Comparison of ENCODE assay signal across 34 cellular contexts in the genomic region with DNA sequence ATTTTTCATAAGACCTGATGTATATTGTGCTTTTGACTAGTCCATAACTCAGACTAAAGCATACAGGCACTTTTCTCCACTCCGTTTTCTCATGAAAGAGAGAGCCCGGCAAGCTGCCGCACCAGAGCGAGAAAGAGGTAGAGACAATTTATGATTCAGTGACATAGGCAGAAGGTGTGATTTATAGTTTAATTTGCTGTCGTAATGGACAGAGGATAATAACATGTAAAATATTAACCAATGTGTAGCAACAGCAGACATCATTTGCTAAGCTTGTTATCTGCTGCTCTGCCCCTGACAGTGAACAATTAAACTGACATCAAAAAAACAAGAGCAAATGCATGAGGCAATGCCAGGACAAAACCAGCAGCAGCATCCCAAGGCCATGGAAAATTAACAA.
"Had no signal": no experiment of that assay in that cellular context is flagged by ENCODE, and none has a peak within 500 bp of the region (broad histone marks: within the 10 kb centered on the region; RNA-seq: fewer than 3 reads in every experiment).

No MANE protein-coding gene starts in this region.

- H3K9me3 ChIP-seq: adrenal gland, body of pancreas, breast epithelium had no signal

- DNase-seq: activated B cell treated with CpG ODN at 0.5 μM for 24 hours; activated CD4-positive, alpha-beta memory T cell treated with anti-CD3 and anti-CD28 coated beads for 36 hours; activated CD4-positive, alpha-beta T cell treated with anti-CD3 and anti-CD28 coated beads for 4 hours; activated CD4-positive, alpha-beta T cell treated with anti-CD3 and anti-CD28 coated beads, Interleukin-2, amount 10 ng/mL, durations not matched to agents 24 days and 14 days; activated CD4-positive, alpha-beta T cell treated with anti-CD3 and anti-CD28 coated beads, Interleukin-2, amount 50 U/mL, for 1 hour; activated CD4-positive, alpha-beta T cell treated with anti-CD3 and anti-CD28 coated beads, Interleukin-2, amount 50 U/mL, for 4 hours; activated CD4-positive, CD25-positive, alpha-beta regulatory T cell treated with anti-CD3 and anti-CD28 coated beads, Interleukin-2, amount 50 U/mL, for 72 hours; activated CD8-positive, alpha-beta memory T cell treated with anti-CD3 and anti-CD28 coated beads, Interleukin-2, amount 50 U/mL, for 4 hours; activated CD8-positive, alpha-beta T cell treated with anti-CD3 and anti-CD28 coated beads for 36 hours; activated effector memory CD4-positive, alpha-beta T cell treated with Interleukin-2 at 50 U/mL for 16 hours; activated gamma-delta T cell treated with Interleukin-2 at 50 U/mL for 16 hours; activated naive CD4-positive, alpha-beta T cell; activated naive CD4-positive, alpha-beta T cell treated with anti-CD3 and anti-CD28 coated beads for 36 hours; activated naive CD4-positive, alpha-beta T cell treated with anti-CD3 and anti-CD28 coated beads, Interleukin-2, amount 50 U/mL, for 16 hours; activated naive CD8-positive, alpha-beta T cell treated with anti-CD3 and anti-CD28 coated beads for 36 hours; activated T-cell treated with anti-CD3 and anti-CD28 coated beads for 4 hours; activated T-cell treated with anti-CD3 and anti-CD28 coated beads, Interleukin-2, amount 50 U/mL, for 1 hour; activated T-cell treated with anti-CD3 and anti-CD28 coated beads, Interleukin-2, amount 50 U/mL, for 4 hours; activated T-cell treated with anti-CD3 and anti-CD28 coated beads, Interleukin-2, amount 50 U/mL, for 72 hours; amniotic stem cell; aorta; body of pancreas; brain microvascular endothelial cell; central memory CD4-positive, alpha-beta T cell; T-helper 2 cell; T-helper 9 cell had no signal

- H3K27me3 ChIP-seq: body of pancreas had no signal

- FAIRE-seq: astrocyte, colon, TTC549 had no signal

- ATAC-seq: activated CD8-positive, alpha-beta T cell treated with anti-CD3 and anti-CD28 coated beads for 36 hours; activated naive CD4-positive, alpha-beta T cell treated with anti-CD3 and anti-CD28 coated beads, Interleukin-2, amount 50 U/mL, for 72 hours; activated T-cell treated with anti-CD3 and anti-CD28 coated beads, Interleukin-2, amount 50 U/mL, for 4 hours; activated T-cell treated with anti-CD3 and anti-CD28 coated beads, Interleukin-2, amount 50 U/mL, for 72 hours; activated T-helper 17 cell treated with anti-CD3 and anti-CD28 coated beads, Interleukin-2, amount 50 U/mL, for 72 hours; body of pancreas had no signal

- H3K4me1 ChIP-seq: adrenal gland, body of pancreas, breast epithelium had no signal

- H3K27ac ChIP-seq: adrenal gland, body of pancreas, brain microvascular endothelial cell, breast epithelium, VCaP had no signal

- H3K4me3 ChIP-seq: adrenal gland, body of pancreas, breast epithelium had no signal

- H3K36me3 ChIP-seq: adrenal gland, brain microvascular endothelial cell, breast epithelium had no signal
